ENCODE assay signal across 8 cellular contexts in genomic region chr1:76330993-76331603, GRCh38.
DNase-seq lines count a peak whose midpoint lies in the region; ATAC-seq and TF ChIP-seq lines count a peak whose summit lies in the region.

No MANE protein-coding gene starts in this region.

- no peaks in the 10 kb centered on the region for H3K36me3 Mint-ChIP-seq in activated CD4-positive, alpha-beta memory T cell treated with anti-CD3 and anti-CD28 coated beads for 36 hours

- intact Hi-C loops in activated CD4-positive, alpha-beta memory T cell treated with anti-CD3 and anti-CD28 coated beads for 36 hours (cut with micrococcal nuclease) = loop anchor here (1.0 to 5.0 kb wide), 3 partner anchors 36 to 796 kb away; no protein-coding TSS in a partner anchor

- CTCF ChIA-PET in activated CD4-positive, alpha-beta memory T cell treated with anti-CD3 and anti-CD28 coated beads for 36 hours (lab: Charles Lee) = interaction anchor here (0.6 to 1.5 kb wide), 4 partner anchors 10 to 771 kb away, joined by 3 to 5 read pairs (median 4); no protein-coding TSS in a partner anchor

- DNase-seq in Caki2 (ENCODE audit: low read depth) (peak; percentile 44), GM19238 (ENCODE audit: insufficient read length, low spot score) (peak; percentile 2), NCI-H226 (peak; percentile 40), fibroblast of the aortic adventitia (ENCODE audit: low read depth) (peak; percentile 63), occipital lobe (lab: John Stamatoyannopoulos, UW) (peak; percentile 4), cerebellar nuclear complex (lab: John Stamatoyannopoulos, UW) (no peak)
- DNase-seq in activated CD4-positive, alpha-beta memory T cell treated with anti-CD3 and anti-CD28 coated beads for 36 hours = peak; percentile 46

- peak; percentile 85 for TF ChIP-seq CTCF in fibroblast of the aortic adventitia (IDR thresholded peaks at IDR 0.05; ENCODE audit: insufficient read depth, low read length)

- H3K9me3 Mint-ChIP-seq in activated CD4-positive, alpha-beta memory T cell treated with anti-CD3 and anti-CD28 coated beads for 36 hours = no peaks in the 10 kb centered on the region

- in situ Hi-C loops in Caki2 (cut with HindIII; ENCODE audit: low pct_unique_long_range_greater_than_20kb, low sequenced_read_pairs) = no loop called here

- no peaks in the 10 kb centered on the region for H3K27me3 Mint-ChIP-seq in activated CD4-positive, alpha-beta memory T cell treated with anti-CD3 and anti-CD28 coated beads for 36 hours

- H3K4me3 ChIP-seq in fibroblast of the aortic adventitia (ENCODE audit: low read depth, low read length) = no peak overlapping the region

- H3K4me3 Mint-ChIP-seq in activated CD4-positive, alpha-beta memory T cell treated with anti-CD3 and anti-CD28 coated beads for 36 hours = no peak overlapping the region

- POLR2A ChIA-PET in activated CD4-positive, alpha-beta memory T cell treated with anti-CD3 and anti-CD28 coated beads for 36 hours (lab: Charles Lee) = no interaction called here

- H3K27ac Mint-ChIP-seq in activated CD4-positive, alpha-beta memory T cell treated with anti-CD3 and anti-CD28 coated beads for 36 hours = no peak overlapping the region

- ATAC-seq in HG03159 (IDR thresholded peaks at IDR 0.05; ENCODE audit: unreplicated experiment) = peak; percentile 95

- H3K4me1 Mint-ChIP-seq in activated CD4-positive, alpha-beta memory T cell treated with anti-CD3 and anti-CD28 coated beads for 36 hours (ENCODE audit: low read depth) = peaks cover 7% of the 10 kb centered on the region

Comparison
In these comparisons a context has a peak if more than half of its experiments do, and no peak if none do; other contexts are left out.
1. DNase-seq: peak in Caki2 (single experiment), GM19238 (single experiment), NCI-H226 (single experiment), activated CD4-positive, alpha-beta memory T cell treated with anti-CD3 and anti-CD28 coated beads for 36 hours (single experiment), fibroblast of the aortic adventitia (single experiment) and occipital lobe (single experiment); none in cerebellar nuclear complex (0 of 2).